18 cellular contexts compared by ENCODE assay signal in the genomic region with DNA sequence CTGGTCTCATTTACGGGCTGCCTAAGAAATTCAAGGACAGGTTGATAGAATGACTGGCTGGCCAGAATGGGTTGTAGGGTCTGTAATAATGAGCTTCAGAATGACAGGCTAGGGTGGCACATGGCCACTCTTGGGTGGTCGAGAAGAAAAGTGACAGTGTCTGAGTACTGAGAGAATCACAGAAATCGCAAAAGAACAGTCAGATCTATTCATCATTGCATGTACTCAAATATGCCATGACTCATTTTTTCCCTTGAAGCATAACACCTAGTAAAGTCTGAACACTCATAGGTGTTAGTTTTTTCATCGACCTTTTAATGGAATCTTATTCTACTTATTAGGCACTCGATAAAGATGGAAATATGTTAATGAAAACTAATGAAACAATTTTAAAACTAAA. TPM values are rescaled to one million over a fixed set of nuclear protein-coding genes. Genes with fewer than 3 reads are reported as not detected.
A peak's percentile ranks its signal among the peaks of the same experiment; 100 is the strongest.
DNase-seq lines count a peak whose midpoint lies in the region; ATAC-seq, FAIRE-seq and TF ChIP-seq lines count a peak whose summit lies in the region.
"Had no signal": no experiment of that assay in that cellular context is flagged by ENCODE, and none has a peak within 500 bp of the region (broad histone marks: within the 10 kb centered on the region; RNA-seq: fewer than 3 reads in every experiment).

No MANE protein-coding gene starts in this region.

- no peak overlapping the region for H3K4me3 ChIP-seq in A549
- no peak overlapping the region for H3K4me3 ChIP-seq in dorsolateral prefrontal cortex
- H3K4me3 ChIP-seq: PC-9 had no signal

- intact Hi-C loops in dorsolateral prefrontal cortex (cut with DNase I), result no loop called here

- WGBS in A549 (ENCODE audit: missing lambda C conversion rate), result 7% methylated on average over 5 of the region's 5 CpGs

- no peak for TF ChIP-seq POLR2A in A549 (IDR thresholded peaks at IDR 0.05; ENCODE audit: low read length)
- no peak for TF ChIP-seq POLR2A in GM12891 (IDR thresholded peaks at IDR 0.05; ENCODE audit: low read depth, low read length)

- FAIRE-seq in A549 (lab: Jason Lieb, UNC), result no peak
- FAIRE-seq in GM12891 (lab: Jason Lieb, UNC), result no peak
- FAIRE-seq: G401.6, H54 had no signal

- no peak overlapping the region for H3K4me2 ChIP-seq in A549
- H3K4me2 ChIP-seq: KMS-11, PC-9 had no signal

- no peak for TF ChIP-seq CTCF in A549 (IDR thresholded peaks at IDR 0.05)
- no peak for TF ChIP-seq CTCF in RWPE1 (conservative IDR thresholded peaks at IDR 0.05; ENCODE audit: low read depth)
- TF ChIP-seq CTCF in dorsolateral prefrontal cortex (IDR thresholded peaks at IDR 0.05 in 54 of 56, conservative IDR thresholded peaks at IDR 0.05 in 2 of 56; ENCODE audit: low read depth in 1 of 56, partially characterized antibody in 56 of 56), result no peak
- no peak for TF ChIP-seq CTCF in GM10248 (IDR thresholded peaks at IDR 0.05; ENCODE audit: control extremely low read depth, extremely low read depth, low read depth, missing control alignments)

- no peak for TF ChIP-seq EP300 in A549 (IDR thresholded peaks at IDR 0.05)

- POLR2A ChIA-PET in A549 (lab: Yijun Ruan, JAX) (no interaction called here), RWPE1 (lab: Yijun Ruan, JAX; ENCODE audit: low non-redundant PET) (no interaction called here), GM10248 (lab: Yijun Ruan, JAX) (no interaction called here)

- CTCF ChIA-PET in A549 (lab: Yijun Ruan, JAX) (no interaction called here), RWPE1 (lab: Yijun Ruan, JAX) (no interaction called here), GM10248 (lab: Yijun Ruan, JAX) (interaction anchor here (1.5 to 1.6 kb wide), 2 partner anchors 14 to 138 kb away, joined by 3 to 4 read pairs; no protein-coding TSS in a partner anchor)

- TF ChIP-seq RAD21 in A549 (conservative IDR thresholded peaks at IDR 0.05 in 1 of 2, IDR thresholded peaks at IDR 0.05 in 1 of 2), result no peak

- peaks cover 0 to 4% (median 0%) of the 10 kb centered on the region in 45 donors for H3K27me3 ChIP-seq in dorsolateral prefrontal cortex

- H3K9me3 ChIP-seq in A549, result no peaks in the 10 kb centered on the region

- peak; percentile 11 for DNase-seq in DMS53 (lab: John Stamatoyannopoulos, UW)
- DNase-seq in DMS53 treated with DMSO at 0.1 percent for 48 hours (lab: John Stamatoyannopoulos, UW; ENCODE audit: unreplicated experiment), result no peak
- no peak for DNase-seq in A549 (ENCODE audit: low read depth in 1 of 2, low spot score in 1 of 2)
- peak; percentile 14 for DNase-seq in RWPE1 (ENCODE audit: low spot score)
- DNase-seq in kidney tubule cell (ENCODE audit: low spot score), result peak; percentile 16
- DNase-seq in GM12891 (ENCODE audit: insufficient read length, low spot score), result no peak
- DNase-seq in dorsolateral prefrontal cortex, result no peak
- DNase-seq in GM10248 (ENCODE audit: extremely low spot score), result no peak
- DNase-seq: HFFc6, NCI-H1417, NCI-H187 treated with DMSO at 0.1 percent for 48 hours, NCI-H526, PC-9 had no signal

- no peaks in the 10 kb centered on the region for H3K4me1 ChIP-seq in A549

- no peak for ATAC-seq in A549

- H3K27ac ChIP-seq in A549 (no peak overlapping the region), RWPE1 (no peak overlapping the region), dorsolateral prefrontal cortex (no peak overlapping the region)
- H3K27ac ChIP-seq: 22Rv1, HL-60, KMS-11, PC-9 had no signal

TF ChIP-seq in A549, 52 proteins besides CTCF, POLR2A, EP300 and RAD21:
- no peak for TF ChIP-seq FOSL2 (IDR thresholded peaks at IDR 0.05)
- TF ChIP-seq FOSL2 (CRISPR knock-in tag; IDR thresholded peaks at IDR 0.05), result 0 out of 2 replicates have a peak, but pooled peaks have one; percentile 4
- no peak for TF ChIP-seq SREBF2 (IDR thresholded peaks at IDR 0.05)
- no peak for TF ChIP-seq MAZ (IDR thresholded peaks at IDR 0.05; ENCODE audit: borderline replicate concordance, low read depth, low read length)
- TF ChIP-seq, protein P1, sequence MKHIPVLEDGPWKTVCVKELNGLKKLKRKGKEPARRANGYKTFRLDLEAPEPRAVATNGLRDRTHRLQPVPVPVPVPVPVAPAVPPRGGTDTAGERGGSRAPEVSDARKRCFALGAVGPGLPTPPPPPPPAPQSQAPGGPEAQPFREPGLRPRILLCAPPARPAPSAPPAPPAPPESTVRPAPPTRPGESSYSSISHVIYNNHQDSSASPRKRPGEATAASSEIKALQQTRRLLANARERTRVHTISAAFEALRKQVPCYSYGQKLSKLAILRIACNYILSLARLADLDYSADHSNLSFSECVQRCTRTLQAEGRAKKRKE (CRISPR knock-in tag; IDR thresholded peaks at IDR 0.05; ENCODE audit: low read depth), result no peak

TF ChIP-seq in GM12891, 5 proteins besides CTCF, POLR2A, EP300 and RAD21:
- no peak for TF ChIP-seq POLR2AphosphoS5 (IDR thresholded peaks at IDR 0.05; ENCODE audit: low read depth, low read length)
- TF ChIP-seq TAF1 (IDR thresholded peaks at IDR 0.05; ENCODE audit: low read depth, low read length), result no peak
- TF ChIP-seq POU2F2 (IDR thresholded peaks at IDR 0.05; ENCODE audit: low read depth, low read length), result no peak
- no peak for TF ChIP-seq SPI1 (IDR thresholded peaks at IDR 0.05; ENCODE audit: low read depth, low read length)
- no peak for TF ChIP-seq PAX5 (IDR thresholded peaks at IDR 0.05; ENCODE audit: insufficient read depth, low read length, severe bottlenecking)
TF ChIP-seq in GM12891: peak in this region for 0.

RNA-seq across cellular contexts. Expression of gene SEL1L, which starts 37.8 kb away (rescaled TPM):
- polyA plus RNA-seq in A549 (2011; rRNA removed) (43.2 and 54.2 TPM in 2 replicates), A549 (2017; fragmentation: RNase III; extraction: RNeasy Plus Mini Kit Qiagen cat#74134 plus additional on column Dnase treatment) (24.6 to 26.8 TPM (median 25.9 TPM) in 3 replicates)
- 5.1 and 6.1 TPM in 2 replicates for polyA plus RNA-seq in A549 (2012; cell fraction: cytosol; rRNA removed)
- 7.1 and 9.9 TPM in 2 replicates for polyA plus RNA-seq in A549 (2012; cell fraction: nucleus; rRNA removed)
- polyA minus RNA-seq in A549 (2011; rRNA and poly(A)+ RNA removed), result 31.3 and 34.0 TPM in 2 replicates
- polyA plus RNA-seq in GM12891 (2012; ENCODE audit: low read depth, missing spikeins), result 13.9 TPM
- 100 to 1,000 TPM in 3 of 120 experiments, 10 to 100 TPM in 117; 43.9 to 104 (median 80.9) TPM for total RNA-seq in dorsolateral prefrontal cortex

Comparison
In these comparisons a context has a peak if more than half of its experiments do, and no peak if none do; other contexts are left out.
1. DNase-seq: peak in DMS53 (single experiment), RWPE1 (single experiment) and kidney tubule cell (single experiment); none in DMS53 treated with DMSO at 0.1 percent for 48 hours (single experiment), A549 (0 of 2), GM12891 (single experiment), dorsolateral prefrontal cortex (0 of 10) and GM10248 (single experiment).